Comparison of ENCODE assay signal across 14 cellular contexts in genomic region chr4:54677416-54677815, GRCh38.
"Had no signal": no experiment of that assay in that cellular context is flagged by ENCODE, and none has a peak within 500 bp of the region (broad histone marks: within the 10 kb centered on the region; RNA-seq: fewer than 3 reads in every experiment).

No MANE protein-coding gene starts in this region.

- H3K36me3 ChIP-seq: right lobe of liver, upper lobe of left lung had no signal

- H3K4me1 Mint-ChIP-seq: activated CD4-positive, alpha-beta T cell treated with anti-CD3 and anti-CD28 coated beads, Interleukin-2, amount 10 ng/mL, durations not matched to agents 7 days and 5 days; central memory CD8-positive, alpha-beta T cell had no signal

- H3K27ac Mint-ChIP-seq: activated CD4-positive, alpha-beta T cell treated with anti-CD3 and anti-CD28 coated beads, Interleukin-2, amount 10 ng/mL, durations not matched to agents 7 days and 5 days; activated naive CD4-positive, alpha-beta T cell treated with anti-CD3 and anti-CD28 coated beads, Interleukin-2, amount 50 U/mL, for 72 hours; activated T-cell treated with anti-CD3 and anti-CD28 coated beads, Interleukin-2, amount 50 U/mL, for 72 hours; T-helper 2 cell treated with Interferon-gamma antibody and Interleukin-4, amounts not matched to agents 5 μg/mL and 100 μg/mL, for 36 hours had no signal

- H3K9me3 ChIP-seq: right lobe of liver, upper lobe of left lung had no signal

- H3K36me3 Mint-ChIP-seq: activated naive CD4-positive, alpha-beta T cell treated with anti-CD3 and anti-CD28 coated beads, Interleukin-2, amount 50 U/mL, for 72 hours had no signal

- H3K27me3 Mint-ChIP-seq: central memory CD8-positive, alpha-beta T cell had no signal

- H3K27me3 ChIP-seq: right lobe of liver, upper lobe of left lung had no signal

- H3K9me3 Mint-ChIP-seq: activated CD4-positive, alpha-beta T cell treated with anti-CD3 and anti-CD28 coated beads, Interleukin-2, amount 10 ng/mL, durations not matched to agents 7 days and 5 days; activated naive CD4-positive, alpha-beta T cell treated with anti-CD3 and anti-CD28 coated beads, Interleukin-2, amount 50 U/mL, for 72 hours; activated T-cell treated with anti-CD3 and anti-CD28 coated beads, Interleukin-2, amount 50 U/mL, for 72 hours; central memory CD8-positive, alpha-beta T cell; T-helper 2 cell treated with Interferon-gamma antibody and Interleukin-4, amounts not matched to agents 5 μg/mL and 100 μg/mL, for 36 hours had no signal

- DNase-seq: activated CD4-positive, alpha-beta T cell treated with anti-CD3 and anti-CD28 coated beads, Interleukin-2, amount 10 ng/mL, durations not matched to agents 7 days and 5 days; activated CD8-positive, alpha-beta memory T cell treated with anti-CD3 and anti-CD28 coated beads, Interleukin-2, amount 50 U/mL, for 48 hours; activated gamma-delta T cell; activated T-cell treated with anti-CD3 and anti-CD28 coated beads, Interleukin-2, amount 50 U/mL, for 72 hours; amniotic stem cell; effector CD8-positive, alpha-beta T cell; head of caudate nucleus; right lobe of liver; stimulated activated naive CD8-positive, alpha-beta T cell treated with anti-CD3 and anti-CD28 coated beads, Interleukin-15, Interleukin-2, amounts not matched to agents 100 U/mL and 50 U/mL, for 24 hours; upper lobe of left lung had no signal

- H3K4me3 Mint-ChIP-seq: activated CD4-positive, alpha-beta T cell treated with anti-CD3 and anti-CD28 coated beads, Interleukin-2, amount 10 ng/mL, durations not matched to agents 7 days and 5 days; activated T-cell treated with anti-CD3 and anti-CD28 coated beads, Interleukin-2, amount 50 U/mL, for 72 hours; central memory CD8-positive, alpha-beta T cell; neural crest cell; T-helper 2 cell treated with Interferon-gamma antibody and Interleukin-4, amounts not matched to agents 5 μg/mL and 100 μg/mL, for 36 hours had no signal

- H3K27ac ChIP-seq: right lobe of liver, upper lobe of left lung had no signal

- H3K4me1 ChIP-seq: right lobe of liver, upper lobe of left lung had no signal

- H3K4me3 ChIP-seq: right lobe of liver, upper lobe of left lung had no signal
